1 cellular context compared by ENCODE assay signal in genomic region chr5:138761115-138761514, GRCh38.
TF ChIP-seq lines count a peak whose summit lies in the region.
"Not testable (repeated sequence)": the region's sequence is repeated elsewhere in the genome, so short reads cannot be mapped to it uniquely, and the experiment has no call there.

No MANE protein-coding gene starts in this region.

TF ChIP-seq in HepG2, 621 proteins besides CTCF, POLR2A, EP300 and RAD21:
- TF ChIP-seq, protein P1, sequence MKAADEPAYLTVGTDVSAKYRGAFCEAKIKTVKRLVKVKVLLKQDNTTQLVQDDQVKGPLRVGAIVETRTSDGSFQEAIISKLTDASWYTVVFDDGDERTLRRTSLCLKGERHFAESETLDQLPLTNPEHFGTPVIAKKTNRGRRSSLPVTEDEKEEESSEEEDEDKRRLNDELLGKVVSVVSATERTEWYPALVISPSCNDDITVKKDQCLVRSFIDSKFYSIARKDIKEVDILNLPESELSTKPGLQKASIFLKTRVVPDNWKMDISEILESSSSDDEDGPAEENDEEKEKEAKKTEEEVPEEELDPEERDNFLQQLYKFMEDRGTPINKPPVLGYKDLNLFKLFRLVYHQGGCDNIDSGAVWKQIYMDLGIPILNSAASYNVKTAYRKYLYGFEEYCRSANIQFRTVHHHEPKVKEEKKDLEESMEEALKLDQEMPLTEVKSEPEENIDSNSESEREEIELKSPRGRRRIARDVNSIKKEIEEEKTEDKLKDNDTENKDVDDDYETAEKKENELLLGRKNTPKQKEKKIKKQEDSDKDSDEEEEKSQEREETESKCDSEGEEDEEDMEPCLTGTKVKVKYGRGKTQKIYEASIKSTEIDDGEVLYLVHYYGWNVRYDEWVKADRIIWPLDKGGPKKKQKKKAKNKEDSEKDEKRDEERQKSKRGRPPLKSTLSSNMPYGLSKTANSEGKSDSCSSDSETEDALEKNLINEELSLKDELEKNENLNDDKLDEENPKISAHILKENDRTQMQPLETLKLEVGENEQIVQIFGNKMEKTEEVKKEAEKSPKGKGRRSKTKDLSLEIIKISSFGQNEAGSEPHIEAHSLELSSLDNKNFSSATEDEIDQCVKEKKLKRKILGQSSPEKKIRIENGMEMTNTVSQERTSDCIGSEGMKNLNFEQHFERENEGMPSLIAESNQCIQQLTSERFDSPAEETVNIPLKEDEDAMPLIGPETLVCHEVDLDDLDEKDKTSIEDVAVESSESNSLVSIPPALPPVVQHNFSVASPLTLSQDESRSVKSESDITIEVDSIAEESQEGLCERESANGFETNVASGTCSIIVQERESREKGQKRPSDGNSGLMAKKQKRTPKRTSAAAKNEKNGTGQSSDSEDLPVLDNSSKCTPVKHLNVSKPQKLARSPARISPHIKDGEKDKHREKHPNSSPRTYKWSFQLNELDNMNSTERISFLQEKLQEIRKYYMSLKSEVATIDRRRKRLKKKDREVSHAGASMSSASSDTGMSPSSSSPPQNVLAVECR (CRISPR knock-in tag; IDR thresholded peaks at IDR 0.05; ENCODE audit: borderline replicate concordance) = 0 out of 2 replicates have a peak, but pooled peaks have one; percentile 3
- not testable (repeated sequence) for TF ChIP-seq LCORL (IDR thresholded peaks at IDR 0.05)
- TF ChIP-seq LCORL (CRISPR knock-in tag; IDR thresholded peaks at IDR 0.05) (peak; percentile 10; the same call in 1 of the 2 replicates), KAT8 (CRISPR knock-in tag; IDR thresholded peaks at IDR 0.05) (0 out of 2 replicates have a peak, but pooled peaks have one; percentile 4), ETV5 (CRISPR knock-in tag; IDR thresholded peaks at IDR 0.05; ENCODE audit: borderline replicate concordance) (peak; percentile 69; the same call in 1 of the 2 replicates)
